ENCODE assay signal across 8 cellular contexts in genomic region chrX:136747003-136747986, GRCh38. TPM values are rescaled to one million over a fixed set of nuclear protein-coding genes. Genes with fewer than 3 reads are reported as not detected.
DNase-seq lines count a peak whose midpoint lies in the region; ATAC-seq and TF ChIP-seq lines count a peak whose summit lies in the region.

No MANE protein-coding gene starts in this region.

- peaks cover 16% of the 10 kb centered on the region for H3K4me1 ChIP-seq in CD4-positive, CD25-positive, alpha-beta regulatory T cell (ENCODE audit: control insufficient read depth, insufficient read depth, low read length, poor library complexity, severe bottlenecking)
- peaks cover 0 to 3% (median 0%) of the 10 kb centered on the region in 4 donors for H3K4me1 ChIP-seq in sigmoid colon

- intact Hi-C loops in sigmoid colon (cut with DNase I) = no loop called here

- H3K4me1 Mint-ChIP-seq in CD4-positive, CD25-positive, alpha-beta regulatory T cell = peaks cover 5 to 83% (median 66%) of the 10 kb centered on the region in 4 donors
- H3K4me1 Mint-ChIP-seq in activated naive CD8-positive, alpha-beta T cell treated with anti-CD3 and anti-CD28 coated beads, Interleukin-2, amount 50 U/mL, for 24 hours = peaks cover 99% of the 10 kb centered on the region

- peaks cover 22% of the 10 kb centered on the region for H3K36me3 Mint-ChIP-seq in CD4-positive, CD25-positive, alpha-beta regulatory T cell
- peaks cover 30% of the 10 kb centered on the region for H3K36me3 Mint-ChIP-seq in activated naive CD8-positive, alpha-beta T cell treated with anti-CD3 and anti-CD28 coated beads, Interleukin-2, amount 50 U/mL, for 24 hours (ENCODE audit: low read depth)

- ATAC-seq in CD4-positive, CD25-positive, alpha-beta regulatory T cell (ENCODE audit: low read depth in 2 of 2) = peak; percentile 74 to 81
- peak; percentile 51 for ATAC-seq in GM19324 (IDR thresholded peaks at IDR 0.05; ENCODE audit: low FRiP score, unreplicated experiment)
- peak; percentile 82 for ATAC-seq in activated naive CD8-positive, alpha-beta T cell treated with anti-CD3 and anti-CD28 coated beads, Interleukin-2, amount 50 U/mL, for 24 hours
- no peak for ATAC-seq in GM18498 (IDR thresholded peaks at IDR 0.05; ENCODE audit: unreplicated experiment)

- H3K27me3 ChIP-seq in CD4-positive, CD25-positive, alpha-beta regulatory T cell (ENCODE audit: control insufficient read depth, insufficient read depth, low read length) = no peaks in the 10 kb centered on the region
- no peaks in the 10 kb centered on the region for H3K27me3 ChIP-seq in sigmoid colon

- peak overlapping the region; percentile 27 to 96 (median 84) for H3K27ac Mint-ChIP-seq in CD4-positive, CD25-positive, alpha-beta regulatory T cell
- peak overlapping the region; percentile 90 for H3K27ac Mint-ChIP-seq in activated naive CD8-positive, alpha-beta T cell treated with anti-CD3 and anti-CD28 coated beads, Interleukin-2, amount 50 U/mL, for 24 hours

- DNase-seq in CD4-positive, CD25-positive, alpha-beta regulatory T cell = peak in 1 of 3 donors; percentile 34
- peak; percentile 17 to 49 for DNase-seq in Kasumi-1 (lab: John Stamatoyannopoulos, UW)
- peak; percentile 23 for DNase-seq in activated naive CD8-positive, alpha-beta T cell treated with anti-CD3 and anti-CD28 coated beads, Interleukin-2, amount 50 U/mL, for 24 hours
- DNase-seq in sigmoid colon = no peak
- no peak for DNase-seq in kidney glomerular epithelial cell (lab: John Stamatoyannopoulos, UW)
- DNase-seq in SW 1271 (lab: John Stamatoyannopoulos, UW) = no peak

- H3K27ac ChIP-seq in CD4-positive, CD25-positive, alpha-beta regulatory T cell (ENCODE audit: insufficient read depth, low read length, poor library complexity, severe bottlenecking) = no peak overlapping the region
- no peak overlapping the region for H3K27ac ChIP-seq in sigmoid colon

- TF ChIP-seq CTCF in sigmoid colon (IDR thresholded peaks at IDR 0.05) = no peak

- no peaks in the 10 kb centered on the region for H3K9me3 Mint-ChIP-seq in CD4-positive, CD25-positive, alpha-beta regulatory T cell
- H3K9me3 Mint-ChIP-seq in activated naive CD8-positive, alpha-beta T cell treated with anti-CD3 and anti-CD28 coated beads, Interleukin-2, amount 50 U/mL, for 24 hours = no peaks in the 10 kb centered on the region

- H3K4me3 ChIP-seq in CD4-positive, CD25-positive, alpha-beta regulatory T cell (ENCODE audit: low read depth, low read length) = peak overlapping the region; percentile 4
- H3K4me3 ChIP-seq in sigmoid colon = no peak overlapping the region

- WGBS in sigmoid colon, 2 donors = 52 to 66% methylated on average over 8 of the region's 8 CpGs

- TF ChIP-seq EP300 in sigmoid colon (IDR thresholded peaks at IDR 0.05) = no peak

- peak overlapping the region; percentile 6 to 73 (median 45) for H3K4me3 Mint-ChIP-seq in CD4-positive, CD25-positive, alpha-beta regulatory T cell
- peak overlapping the region; percentile 66 for H3K4me3 Mint-ChIP-seq in activated naive CD8-positive, alpha-beta T cell treated with anti-CD3 and anti-CD28 coated beads, Interleukin-2, amount 50 U/mL, for 24 hours

- no peaks in the 10 kb centered on the region for H3K27me3 Mint-ChIP-seq in CD4-positive, CD25-positive, alpha-beta regulatory T cell
- H3K27me3 Mint-ChIP-seq in activated naive CD8-positive, alpha-beta T cell treated with anti-CD3 and anti-CD28 coated beads, Interleukin-2, amount 50 U/mL, for 24 hours = no peaks in the 10 kb centered on the region

- H3K36me3 ChIP-seq in CD4-positive, CD25-positive, alpha-beta regulatory T cell (ENCODE audit: control insufficient read depth, insufficient read depth, low read length) = peaks cover 31% of the 10 kb centered on the region
- H3K36me3 ChIP-seq in sigmoid colon = no peaks in the 10 kb centered on the region

- no peaks in the 10 kb centered on the region for H3K9me3 ChIP-seq in CD4-positive, CD25-positive, alpha-beta regulatory T cell (ENCODE audit: control insufficient read depth in 2 of 2, low read length in 2 of 2)
- H3K9me3 ChIP-seq in sigmoid colon = no peaks in the 10 kb centered on the region

- TF ChIP-seq POLR2A in sigmoid colon (IDR thresholded peaks at IDR 0.05) = no peak

RNA-seq across cellular contexts. Expression of gene ARHGEF6, which starts 33.4 kb away (rescaled TPM):
- 87.8 TPM for total RNA-seq in CD4-positive, CD25-positive, alpha-beta regulatory T cell
- 100 to 1,000 TPM in 1 of 4 donors, 10 to 100 TPM in 3; 83.0 to 111 (median 86.9) TPM for polyA plus RNA-seq in CD4-positive, CD25-positive, alpha-beta regulatory T cell
- 10 to 100 TPM; 16.1 to 26.3 (median 20.1) TPM for total RNA-seq in sigmoid colon
- polyA plus RNA-seq in sigmoid colon = 10 to 100 TPM in 1 of 3 donors, 1 to 10 TPM in 2; 2.1 to 13.0 (median 3.6) TPM

Comparison
In these comparisons a context has a peak if more than half of its experiments do, and no peak if none do; other contexts are left out.
1. DNase-seq: peak in Kasumi-1 (2 of 2) and activated naive CD8-positive, alpha-beta T cell treated with anti-CD3 and anti-CD28 coated beads, Interleukin-2, amount 50 U/mL, for 24 hours (single experiment); none in sigmoid colon (single experiment), kidney glomerular epithelial cell (single experiment) and SW 1271 (0 of 2).